Comparison of ENCODE assay signal across 8 cellular contexts in genomic region chr17:35788504-35788998, GRCh38.
DNase-seq lines count a peak whose midpoint lies in the region; ATAC-seq lines count a peak whose summit lies in the region.

No MANE protein-coding gene starts in this region.

- DNase-seq in HCEC 1CT: peak; percentile 93
- peak; percentile 97 for DNase-seq in amniotic epithelial cell (ENCODE audit: low read depth)
- peak; percentile 97 for DNase-seq in iris pigment epithelial cell (ENCODE audit: low read depth)
- no peak for DNase-seq in activated effector memory CD4-positive, alpha-beta T cell treated with Interleukin-2 at 50 U/mL for 16 hours
- DNase-seq in iPS-NIHi11 (ENCODE audit: low spot score): no peak
- DNase-seq in DMS79 treated with DMSO at 0.1 percent for 48 hours (lab: John Stamatoyannopoulos, UW): no peak

- peak overlapping the region in 1 of 2 donors; percentile 8 for H3K4me3 ChIP-seq in stomach smooth muscle (ENCODE audit: low read length in 2 of 2)

- H3K4me1 ChIP-seq in stomach smooth muscle (ENCODE audit: control insufficient read depth, insufficient read depth, low read length): peaks cover 57% of the 10 kb centered on the region

- peak overlapping the region; percentile 5 to 42 for H3K9ac ChIP-seq in stomach smooth muscle (ENCODE audit: low read length in 2 of 2)

- no peaks in the 10 kb centered on the region for H3K36me3 ChIP-seq in stomach smooth muscle (ENCODE audit: control insufficient read depth in 2 of 2, insufficient read depth in 2 of 2, low read length in 2 of 2)

- peaks cover 0 to 7% of the 10 kb centered on the region in 2 donors for H3K9me3 ChIP-seq in stomach smooth muscle (ENCODE audit: control insufficient read depth in 2 of 2, low read length in 2 of 2)

- ATAC-seq in HG02763 (IDR thresholded peaks at IDR 0.05; ENCODE audit: unreplicated experiment): no peak

- peak overlapping the region; percentile 84 for H3K27ac ChIP-seq in stomach smooth muscle (ENCODE audit: low read length)

- H3K27me3 ChIP-seq in stomach smooth muscle (ENCODE audit: control insufficient read depth in 1 of 2, insufficient read depth in 2 of 2, low read length in 2 of 2): no peaks in the 10 kb centered on the region

Comparison
In these comparisons a context has a peak if more than half of its experiments do, and no peak if none do; other contexts are left out.
1. DNase-seq: peak in HCEC 1CT (single experiment), amniotic epithelial cell (single experiment) and iris pigment epithelial cell (single experiment); none in activated effector memory CD4-positive, alpha-beta T cell treated with Interleukin-2 at 50 U/mL for 16 hours (single experiment), iPS-NIHi11 (single experiment) and DMS79 treated with DMSO at 0.1 percent for 48 hours (single experiment).